ENCODE assay signal across 8 cellular contexts in the genomic region with DNA sequence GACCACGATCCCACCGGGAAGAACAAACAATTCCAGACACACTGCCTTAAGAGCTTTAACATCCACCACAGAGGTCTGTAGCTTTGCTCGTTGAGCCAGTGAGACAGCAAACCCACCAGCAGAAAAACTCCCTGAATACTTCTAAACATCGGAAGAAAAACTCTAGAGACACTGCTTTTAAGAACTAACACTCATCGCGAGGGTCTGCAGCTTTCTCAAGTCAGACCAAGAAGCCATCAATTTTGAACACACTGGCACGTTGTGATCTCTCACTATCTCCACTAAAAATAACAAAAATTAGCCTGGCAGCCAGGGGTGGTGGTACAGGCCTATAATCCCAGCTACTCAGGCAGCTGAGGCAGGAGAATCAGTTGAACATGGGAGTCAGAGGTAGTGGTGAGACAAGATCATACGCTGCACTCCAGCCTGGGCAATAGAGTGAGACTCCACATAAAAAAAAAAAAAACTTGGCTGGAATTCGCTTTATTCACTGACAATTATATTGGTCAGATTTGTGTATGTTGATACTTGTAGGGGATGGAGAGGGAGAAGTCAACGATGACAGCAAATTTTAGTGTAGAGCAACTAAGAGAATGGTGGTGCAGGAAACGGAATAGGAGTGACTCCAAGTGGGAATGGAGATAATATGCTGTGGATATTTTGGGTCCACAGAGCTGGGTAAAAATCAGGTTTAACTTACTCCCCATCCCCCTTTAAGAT. TPM values are rescaled to one million over a fixed set of nuclear protein-coding genes. Genes with fewer than 3 reads are reported as not detected.
DNase-seq lines count a peak whose midpoint lies in the region; ATAC-seq and TF ChIP-seq lines count a peak whose summit lies in the region.

No MANE protein-coding gene starts in this region.

- peaks cover 0 to 16% (median 3%) of the 10 kb centered on the region in 3 donors for H3K36me3 Mint-ChIP-seq in CD8-positive, alpha-beta memory T cell

- CTCF ChIA-PET in CD8-positive, alpha-beta memory T cell (lab: Charles Lee): interaction anchor here (0.8 to 3.1 kb wide), 4 partner anchors 11 to 38 kb away, joined by 3 to 11 read pairs (median 3); a partner anchor contains a TSS
- CTCF ChIA-PET in PC-9 (lab: Charles Lee): interaction anchor here (0.5 to 1.2 kb wide), 4 partner anchors 22 to 220 kb away, joined by 4 to 7 read pairs (median 6); a partner anchor contains a TSS

- BruUV-seq in PC-9 (replicated peaks; lab: Mats Ljungman, UMichigan): TSS peak; percentile 35

- POLR2A ChIA-PET in CD8-positive, alpha-beta memory T cell (lab: Charles Lee): interaction anchor here (0.6 to 1.6 kb wide), 4 partner anchors 22 to 27 kb away, joined by 3 to 17 read pairs (median 6); a partner anchor contains a TSS
- POLR2A ChIA-PET in PC-9 (lab: Charles Lee; ENCODE audit: unreplicated experiment): interaction anchor here (0.5 to 1.2 kb wide), 12 partner anchors 11 to 288 kb away, joined by 3 to 15 read pairs (median 4); a partner anchor contains a TSS

- peak overlapping the region; percentile 85 to 97 (median 94) for H3K4me3 Mint-ChIP-seq in CD8-positive, alpha-beta memory T cell

- peak overlapping the region; percentile 76 for H2AFZ ChIP-seq in PC-9

- ATAC-seq in HG03135 (IDR thresholded peaks at IDR 0.05; ENCODE audit: unreplicated experiment) (no peak), GM19395 (IDR thresholded peaks at IDR 0.05; ENCODE audit: unreplicated experiment) (no peak)

- no peaks in the 10 kb centered on the region for H3K36me3 ChIP-seq in CD8-positive, alpha-beta memory T cell (ENCODE audit: insufficient read depth, low read length)
- H3K36me3 ChIP-seq in PC-9 (ENCODE audit: low read depth): no peaks in the 10 kb centered on the region
- no peaks in the 10 kb centered on the region for H3K36me3 ChIP-seq in ovary

- no peak for DNase-seq in CD8-positive, alpha-beta memory T cell
- DNase-seq in PC-9 (no peak), epithelial cell of esophagus (ENCODE audit: low read depth) (no peak), ovary (no peak), NCI-H446 treated with DMSO at 0.1 percent for 48 hours (lab: John Stamatoyannopoulos, UW) (no peak)
- no peak for DNase-seq in central memory CD4-positive, alpha-beta T cell

- H3K27me3 Mint-ChIP-seq in CD8-positive, alpha-beta memory T cell: no peaks in the 10 kb centered on the region

- H3F3A ChIP-seq in PC-9 (ENCODE audit: insufficient read depth, low read depth): peaks cover 10% of the 10 kb centered on the region; the same call in 1 of the 2 replicates

- peaks cover 0 to 3% (median 0%) of the 10 kb centered on the region in 5 donors for H3K9me3 Mint-ChIP-seq in CD8-positive, alpha-beta memory T cell

- TF ChIP-seq CTCF in PC-9 (conservative IDR thresholded peaks at IDR 0.05) (no peak), epithelial cell of esophagus (IDR thresholded peaks at IDR 0.05; ENCODE audit: insufficient read depth, low read depth, low read length, missing control alignments) (no peak), ovary (IDR thresholded peaks at IDR 0.05) (no peak)

- H3K27ac Mint-ChIP-seq in CD8-positive, alpha-beta memory T cell: peak overlapping the region; percentile 81 to 98 (median 92)

- H3K4me3 ChIP-seq in CD8-positive, alpha-beta memory T cell (ENCODE audit: low read length): peak overlapping the region; percentile 83
- peak overlapping the region; percentile 96 for H3K4me3 ChIP-seq in PC-9
- H3K4me3 ChIP-seq in epithelial cell of esophagus (ENCODE audit: low read length): peak overlapping the region; percentile 91
- H3K4me3 ChIP-seq in ovary: peak overlapping the region; percentile 91

- TF ChIP-seq EP300 in ovary (IDR thresholded peaks at IDR 0.05): no peak

- TF ChIP-seq POLR2A in ovary (IDR thresholded peaks at IDR 0.05): no peak

- H4K20me1 ChIP-seq in PC-9 (ENCODE audit: insufficient read depth): no peaks in the 10 kb centered on the region

- H3K4me1 ChIP-seq in CD8-positive, alpha-beta memory T cell (ENCODE audit: insufficient read depth, low read length): peaks cover 35% of the 10 kb centered on the region
- H3K4me1 ChIP-seq in PC-9 (replicated peaks; ENCODE audit: insufficient read depth) (0 out of 2 replicates have a peak, but pooled peaks cover 10% of the 10 kb centered on the region), ovary (ENCODE audit: insufficient read depth) (peaks cover 10% of the 10 kb centered on the region)

- 63 to 65% (median 63%) methylated on average over 11 of the region's 11 CpGs for WGBS in ovary, 3 donors

- H3K79me2 ChIP-seq in PC-9 (ENCODE audit: low read depth): peaks cover 14% of the 10 kb centered on the region

- peak overlapping the region; percentile 84 for H3K27ac ChIP-seq in CD8-positive, alpha-beta memory T cell (ENCODE audit: low read depth, low read length)
- H3K27ac ChIP-seq in PC-9 (peak overlapping the region; percentile 85), ovary (peak overlapping the region in 1 of 2 donors; percentile 73)

- H3K9me2 ChIP-seq in PC-9 (ENCODE audit: insufficient read depth): no peaks in the 10 kb centered on the region

- H3K27me3 ChIP-seq in CD8-positive, alpha-beta memory T cell (ENCODE audit: insufficient read depth, low read length, poor library complexity, severe bottlenecking): no peaks in the 10 kb centered on the region
- H3K27me3 ChIP-seq in PC-9 (ENCODE audit: insufficient read depth, low read depth): no peaks in the 10 kb centered on the region
- H3K27me3 ChIP-seq in ovary: no peaks in the 10 kb centered on the region

- H3K9me3 ChIP-seq in CD8-positive, alpha-beta memory T cell (ENCODE audit: low read length): no peaks in the 10 kb centered on the region
- H3K9me3 ChIP-seq in PC-9 (ENCODE audit: insufficient read depth, low read depth) (no peaks in the 10 kb centered on the region), ovary (no peaks in the 10 kb centered on the region)

- peak overlapping the region; percentile 90 for H3K4me2 ChIP-seq in PC-9

- H3K4me1 Mint-ChIP-seq in CD8-positive, alpha-beta memory T cell: peaks cover 53 to 83% (median 74%) of the 10 kb centered on the region in 3 donors

- intact Hi-C loops in PC-9 (cut with micrococcal nuclease; ENCODE audit: unreplicated experiment): loop anchor here (1.0 to 10.0 kb wide), 4 partner anchors 25 to 207 kb away; a partner anchor contains a TSS
- intact Hi-C loops in ovary (cut with DNase I): loop anchor here in 1 of 4 donors (2.0 kb wide), 2 partner anchors 27 kb away; a partner anchor contains a TSS

RNA-seq across cellular contexts. Expression of a gene that starts 0.9 kb away (rescaled TPM):
- 10 to 100 TPM; 62.8 to 68.0 TPM for total RNA-seq in CD8-positive, alpha-beta memory T cell
- 79.8 TPM for polyA plus RNA-seq in CD8-positive, alpha-beta memory T cell
- total RNA-seq in PC-9 (2021): 154 and 166 TPM in 2 replicates
- 100 to 1,000 TPM in 3 of 7 donors, 10 to 100 TPM in 4; 92.8 to 146 (median 99.4) TPM for total RNA-seq in ovary
- 100 to 1,000 TPM; 167 to 207 TPM for polyA plus RNA-seq in ovary

RNA-seq across cellular contexts. Expression of a gene that starts 25.6 kb away (rescaled TPM):
- 10 to 100 TPM; 82.0 to 85.1 TPM for total RNA-seq in CD8-positive, alpha-beta memory T cell
- 188 TPM for polyA plus RNA-seq in CD8-positive, alpha-beta memory T cell
- total RNA-seq in PC-9 (2021) (139 and 168 TPM in 2 replicates), ovary (10 to 100 TPM; 64.7 to 82.5 (median 72.4) TPM)
- polyA plus RNA-seq in ovary: 100 to 1,000 TPM in 1 of 2 donors, 10 to 100 TPM in 1; 92.2 to 123 TPM

RNA-seq across cellular contexts. Expression of a gene that starts 27.2 kb away (rescaled TPM):
- total RNA-seq in CD8-positive, alpha-beta memory T cell: 10 to 100 TPM; 57.1 to 58.0 TPM
- 18.8 TPM for polyA plus RNA-seq in CD8-positive, alpha-beta memory T cell
- total RNA-seq in PC-9 (2021) (14.3 and 15.2 TPM in 2 replicates), ovary (10 to 100 TPM in 5 of 7 donors, 1 to 10 TPM in 2; 5.6 to 21.7 (median 12.4) TPM)
- polyA plus RNA-seq in ovary: 10 to 100 TPM in 1 of 2 donors, 1 to 10 TPM in 1; 6.8 to 13.2 TPM

RNA-seq across cellular contexts. Expression of a gene that starts 27.6 kb away (rescaled TPM):
- total RNA-seq in CD8-positive, alpha-beta memory T cell: 1 to 10 TPM; 6.8 to 7.4 TPM
- not detected for polyA plus RNA-seq in CD8-positive, alpha-beta memory T cell
- total RNA-seq in PC-9 (2021) (6.1 and 6.2 TPM in 2 replicates), ovary (1 to 10 TPM in 2 of 7 donors, under 1 TPM in 1, not detected in 4; 0.59 to 2.6 (median 2.0) TPM)
- 1 to 10 TPM in 1 of 2 donors, under 1 TPM in 1; 0.73 to 1.5 TPM for polyA plus RNA-seq in ovary
